In genomic region chr2:128237081-128237534, GRCh38 we compare ENCODE assay signal across 15 cellular contexts.
DNase-seq lines count a peak whose midpoint lies in the region; ATAC-seq, FAIRE-seq and TF ChIP-seq lines count a peak whose summit lies in the region.
"Had no signal": no experiment of that assay in that cellular context is flagged by ENCODE, and none has a peak within 500 bp of the region (broad histone marks: within the 10 kb centered on the region; RNA-seq: fewer than 3 reads in every experiment).

No MANE protein-coding gene starts in this region.

- no peaks in the 10 kb centered on the region for H3K9me3 ChIP-seq in SK-N-SH
- H3K9me3 ChIP-seq in breast epithelium: no peaks in the 10 kb centered on the region
- H3K9me3 ChIP-seq: tibial nerve had no signal

- no peaks in the 10 kb centered on the region for H3K79me2 ChIP-seq in SK-N-SH (ENCODE audit: insufficient read depth)

- in situ Hi-C loops in G401 (cut with HindIII; ENCODE audit: low sequenced_read_pairs): no loop called here

- 0 out of 2 replicates have a peak overlapping the region, but pooled peaks have one; percentile 35 for H3K4me2 ChIP-seq in SK-N-SH

- H3K4me1 ChIP-seq in SK-N-SH (ENCODE audit: control insufficient read depth in 1 of 2, insufficient read depth in 2 of 2, low read depth in 1 of 2, low read length in 1 of 2) (peaks cover 2 to 4% of the 10 kb centered on the region in 2 experiments; a peak in 1 of 4 replicates), rectal smooth muscle tissue (ENCODE audit: control insufficient read depth, insufficient read depth, low read length) (peaks cover 7% of the 10 kb centered on the region), breast epithelium (no peaks in the 10 kb centered on the region)

- H3K9me2 ChIP-seq in SK-N-SH: no peaks in the 10 kb centered on the region

- no peak for TF ChIP-seq EP300 in SK-N-SH (IDR thresholded peaks at IDR 0.05; ENCODE audit: borderline replicate concordance in 1 of 2, low read depth in 1 of 2, low read length in 1 of 2)

- H3K4me3 ChIP-seq in SK-N-SH (ENCODE audit: low read depth in 2 of 2, low read length in 1 of 2) (no peak overlapping the region), rectal smooth muscle tissue (ENCODE audit: low read length) (no peak overlapping the region), breast epithelium (no peak overlapping the region)
- H3K4me3 ChIP-seq: coronary artery, tibial nerve had no signal

- ATAC-seq in left lobe of liver: no peak
- ATAC-seq: T-cell had no signal

- peak; percentile 42 for DNase-seq in G401 (ENCODE audit: low spot score)
- no peak for DNase-seq in SK-N-SH
- peak; percentile 23 to 70 for DNase-seq in erythroblast (lab: John Stamatoyannopoulos, UW)
- DNase-seq in left lobe of liver (ENCODE audit: low spot score): no peak
- no peak for DNase-seq in urothelium cell line (ENCODE audit: low spot score)
- no peak for DNase-seq in breast epithelium (ENCODE audit: low spot score in 2 of 2)
- DNase-seq: activated B cell treated with CpG ODN at 0.5 μM for 24 hours, DMS79, MM.1S, NCI-H748 treated with DMSO at 0.1 percent for 48 hours, T-cell had no signal

- FAIRE-seq in urothelium cell line (lab: Jason Lieb, UNC): no peak

- peaks cover 13% of the 10 kb centered on the region for H3F3A ChIP-seq in SK-N-SH (replicated peaks; ENCODE audit: insufficient read depth)

- intact Hi-C loops in breast epithelium (cut with DNase I; ENCODE audit: low total_unique reads): no loop called here

- H3K9ac ChIP-seq in SK-N-SH: no peak overlapping the region
- no peak overlapping the region for H3K9ac ChIP-seq in rectal smooth muscle tissue (ENCODE audit: low read length)

- H3K36me3 ChIP-seq in SK-N-SH (replicated peaks in 1 of 2; ENCODE audit: control insufficient read depth in 1 of 2, insufficient read depth in 2 of 2, low read length in 1 of 2) (no peaks in the 10 kb centered on the region), rectal smooth muscle tissue (ENCODE audit: control insufficient read depth, insufficient read depth, low read length) (no peaks in the 10 kb centered on the region), breast epithelium (no peaks in the 10 kb centered on the region)
- H3K36me3 ChIP-seq: tibial nerve had no signal

- CTCF ChIA-PET in SK-N-SH (lab: Yijun Ruan, JAX): interaction anchor here (0.8 to 8.2 kb wide), 3 partner anchors 46 to 173 kb away, joined by 3 to 69 read pairs (median 3); no protein-coding TSS in a partner anchor

- peak overlapping the region in 1 of 2 experiments; percentile 40; a peak in 1 of 4 replicates for H3K27ac ChIP-seq in SK-N-SH (ENCODE audit: low read depth in 2 of 2, low read length in 1 of 2)
- peak overlapping the region; percentile 47 for H3K27ac ChIP-seq in rectal smooth muscle tissue (ENCODE audit: low read depth, low read length)
- no peak overlapping the region for H3K27ac ChIP-seq in breast epithelium
- H3K27ac ChIP-seq: coronary artery, epithelial cell of prostate had no signal

- POLR2A ChIA-PET in SK-N-SH (lab: Yijun Ruan, JAX): no interaction called here

- TF ChIP-seq CTCF in SK-N-SH (IDR thresholded peaks at IDR 0.05) (no peak), breast epithelium (IDR thresholded peaks at IDR 0.05) (no peak)

- WGBS in SK-N-SH (ENCODE audit: low lambda C conversion rate): 65% methylated on average over 2 of the region's 2 CpGs

- H3K27me3 ChIP-seq in SK-N-SH (ENCODE audit: insufficient read depth) (no peaks in the 10 kb centered on the region; the same call in 1 of the 2 replicates), rectal smooth muscle tissue (ENCODE audit: control insufficient read depth, insufficient read depth, low read length) (no peaks in the 10 kb centered on the region), breast epithelium (no peaks in the 10 kb centered on the region)
- H3K27me3 ChIP-seq: tibial nerve had no signal

- TF ChIP-seq RAD21 in SK-N-SH (IDR thresholded peaks at IDR 0.05; ENCODE audit: low read length): no peak

- H4K20me1 ChIP-seq in SK-N-SH (ENCODE audit: insufficient read depth): no peaks in the 10 kb centered on the region

- H2AFZ ChIP-seq in SK-N-SH (ENCODE audit: low read depth): no peak overlapping the region

- TF ChIP-seq POLR2A in erythroblast (IDR thresholded peaks at IDR 0.05; ENCODE audit: low read length) (no peak), breast epithelium (IDR thresholded peaks at IDR 0.05) (no peak)

TF ChIP-seq in SK-N-SH, 30 proteins besides CTCF, POLR2A, EP300 and RAD21:
- TF ChIP-seq, protein P1, sequence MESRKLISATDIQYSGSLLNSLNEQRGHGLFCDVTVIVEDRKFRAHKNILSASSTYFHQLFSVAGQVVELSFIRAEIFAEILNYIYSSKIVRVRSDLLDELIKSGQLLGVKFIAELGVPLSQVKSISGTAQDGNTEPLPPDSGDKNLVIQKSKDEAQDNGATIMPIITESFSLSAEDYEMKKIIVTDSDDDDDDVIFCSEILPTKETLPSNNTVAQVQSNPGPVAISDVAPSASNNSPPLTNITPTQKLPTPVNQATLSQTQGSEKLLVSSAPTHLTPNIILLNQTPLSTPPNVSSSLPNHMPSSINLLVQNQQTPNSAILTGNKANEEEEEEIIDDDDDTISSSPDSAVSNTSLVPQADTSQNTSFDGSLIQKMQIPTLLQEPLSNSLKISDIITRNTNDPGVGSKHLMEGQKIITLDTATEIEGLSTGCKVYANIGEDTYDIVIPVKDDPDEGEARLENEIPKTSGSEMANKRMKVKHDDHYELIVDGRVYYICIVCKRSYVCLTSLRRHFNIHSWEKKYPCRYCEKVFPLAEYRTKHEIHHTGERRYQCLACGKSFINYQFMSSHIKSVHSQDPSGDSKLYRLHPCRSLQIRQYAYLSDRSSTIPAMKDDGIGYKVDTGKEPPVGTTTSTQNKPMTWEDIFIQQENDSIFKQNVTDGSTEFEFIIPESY (IDR thresholded peaks at IDR 0.05; ENCODE audit: borderline replicate concordance, low read depth): no peak
- TF ChIP-seq ELF1 (IDR thresholded peaks at IDR 0.05) (no peak), FOXJ3 (CRISPR knock-in tag; IDR thresholded peaks at IDR 0.05) (no peak)

Comparison
In these comparisons a context has a peak if more than half of its experiments do, and no peak if none do; other contexts are left out.
1. DNase-seq: peak in G401 (single experiment) and erythroblast (2 of 2); none in SK-N-SH (single experiment), left lobe of liver (single experiment), urothelium cell line (single experiment) and breast epithelium (0 of 2).